22 cellular contexts compared by ENCODE assay signal in the genomic region with DNA sequence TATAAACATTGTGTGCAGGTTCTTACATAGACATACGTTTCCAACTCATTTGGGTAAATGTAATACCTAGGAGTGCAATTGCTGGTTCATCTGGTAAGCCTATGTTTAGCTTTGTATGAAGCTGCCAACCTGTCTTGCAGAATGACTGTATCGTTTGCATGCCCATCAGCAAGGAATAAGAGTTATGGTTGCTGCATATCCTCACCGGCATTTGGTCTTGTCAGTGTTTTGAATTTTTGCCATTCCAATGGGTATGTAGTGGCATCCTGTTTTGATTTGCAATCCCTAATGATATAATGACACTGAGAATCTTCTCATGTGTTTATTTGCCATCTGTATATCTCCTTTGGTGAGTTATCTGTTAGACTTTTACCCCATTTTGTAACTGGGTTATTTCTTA. TPM values are rescaled to one million over a fixed set of nuclear protein-coding genes. Genes with fewer than 3 reads are reported as not detected.
A peak's percentile ranks its signal among the peaks of the same experiment; 100 is the strongest.
DNase-seq lines count a peak whose midpoint lies in the region; ATAC-seq and TF ChIP-seq lines count a peak whose summit lies in the region.
"Had no signal": no experiment of that assay in that cellular context is flagged by ENCODE, and none has a peak within 500 bp of the region (broad histone marks: within the 10 kb centered on the region; RNA-seq: fewer than 3 reads in every experiment).

No MANE protein-coding gene starts in this region.

- no peak overlapping the region for H3K4me3 ChIP-seq in AG04449 (ENCODE audit: low read depth, low read length)
- H3K4me3 ChIP-seq in brain microvascular endothelial cell (ENCODE audit: low read depth, low read length) = no peak overlapping the region
- H3K4me3 ChIP-seq in GM23338 = no peak overlapping the region
- H3K4me3 ChIP-seq: heart right ventricle, K562, mucosa of descending colon, ovary had no signal

- CTCF ChIA-PET in AG04449 (lab: Yijun Ruan, JAX) = interaction anchor here (1.1 to 1.9 kb wide), 2 partner anchors 9 to 17 kb away, joined by 3 to 4 read pairs; no protein-coding TSS in a partner anchor

- H2AFZ ChIP-seq in GM23338 = no peak overlapping the region

- peaks cover 7% of the 10 kb centered on the region; the same call in 1 of the 2 replicates for H4K20me1 ChIP-seq in GM23338 (replicated peaks; ENCODE audit: insufficient read depth)

- no peak overlapping the region for H3K27ac Mint-ChIP-seq in GM23338
- H3K27ac Mint-ChIP-seq: activated naive CD8-positive, alpha-beta T cell; stimulated activated memory B cell treated with anti-CD40 and anti-IgM and Interleukin-4, amounts not matched to agents 10 μg/mL and 1 μg/mL and 100 μg/mL, for 72 hours; type B pancreatic cell had no signal

- H3K27ac ChIP-seq in brain microvascular endothelial cell = no peak overlapping the region
- no peak overlapping the region for H3K27ac ChIP-seq in substantia nigra (ENCODE audit: low read depth, low read length, poor library complexity, severe bottlenecking)
- no peak overlapping the region for H3K27ac ChIP-seq in GM23338 (ENCODE audit: low read depth)
- H3K27ac ChIP-seq: heart right ventricle, ovary had no signal

- POLR2A ChIA-PET in AG04449 (lab: Yijun Ruan, JAX) = no interaction called here

- in situ Hi-C loops in brain microvascular endothelial cell (cut with HindIII; ENCODE audit: low pct_ligation_motif_present, low sequenced_read_pairs) = no loop called here

- peaks cover 18% of the 10 kb centered on the region for H3K79me2 ChIP-seq in GM23338 (replicated peaks; ENCODE audit: insufficient read depth)

- no peaks in the 10 kb centered on the region for H3F3A ChIP-seq in GM23338 (replicated peaks; ENCODE audit: low read depth)

- no peaks in the 10 kb centered on the region for H3K36me3 ChIP-seq in brain microvascular endothelial cell (replicated peaks)
- peaks cover 14% of the 10 kb centered on the region; the same call in 1 of the 2 replicates for H3K36me3 ChIP-seq in GM23338 (ENCODE audit: insufficient read depth)
- H3K36me3 ChIP-seq: heart right ventricle, ovary had no signal

- no peak overlapping the region for H3K4me2 ChIP-seq in GM23338

- no peaks in the 10 kb centered on the region for H3K4me1 Mint-ChIP-seq in GM23338
- H3K4me1 Mint-ChIP-seq: stimulated activated memory B cell treated with anti-CD40 and anti-IgM and Interleukin-4, amounts not matched to agents 10 μg/mL and 1 μg/mL and 100 μg/mL, for 72 hours had no signal

- H3K27me3 ChIP-seq in brain microvascular endothelial cell (replicated peaks) = no peaks in the 10 kb centered on the region
- no peaks in the 10 kb centered on the region for H3K27me3 ChIP-seq in GM23338 (ENCODE audit: insufficient read depth)
- H3K27me3 ChIP-seq: heart right ventricle, ovary had no signal

- no peak for ATAC-seq in GM23338
- ATAC-seq: heart right ventricle; K562; mucosa of descending colon; stimulated activated memory B cell treated with anti-CD40 and anti-IgM and Interleukin-4, amounts not matched to agents 10 μg/mL and 1 μg/mL and 100 μg/mL, for 72 hours had no signal

- peaks cover 39% of the 10 kb centered on the region for H3K36me3 Mint-ChIP-seq in GM23338 (ENCODE audit: low read depth)

- no peaks in the 10 kb centered on the region for H3K4me1 ChIP-seq in GM23338 (ENCODE audit: insufficient read depth)
- H3K4me1 ChIP-seq: heart right ventricle had no signal

- H3K27me3 Mint-ChIP-seq in GM23338 (ENCODE audit: insufficient read depth, low read depth, poor library complexity) = no peaks in the 10 kb centered on the region
- H3K27me3 Mint-ChIP-seq: stimulated activated memory B cell treated with anti-CD40 and anti-IgM and Interleukin-4, amounts not matched to agents 10 μg/mL and 1 μg/mL and 100 μg/mL, for 72 hours; type B pancreatic cell had no signal

- H3K4me3 Mint-ChIP-seq in GM23338 = no peak overlapping the region
- H3K4me3 Mint-ChIP-seq: activated naive CD8-positive, alpha-beta T cell; stimulated activated memory B cell treated with anti-CD40 and anti-IgM and Interleukin-4, amounts not matched to agents 10 μg/mL and 1 μg/mL and 100 μg/mL, for 72 hours; type B pancreatic cell had no signal

- TF ChIP-seq CTCF in AG04449 (IDR thresholded peaks at IDR 0.05; ENCODE audit: insufficient read depth, low read length, missing control alignments) (no peak), brain microvascular endothelial cell (IDR thresholded peaks at IDR 0.05; ENCODE audit: low read depth, low read length, missing control alignments) (no peak), GM23338 (conservative IDR thresholded peaks at IDR 0.05; ENCODE audit: low read depth in 2 of 2) (no peak)

- H3K9me3 Mint-ChIP-seq in GM23338 = no peaks in the 10 kb centered on the region
- H3K9me3 Mint-ChIP-seq: stimulated activated memory B cell treated with anti-CD40 and anti-IgM and Interleukin-4, amounts not matched to agents 10 μg/mL and 1 μg/mL and 100 μg/mL, for 72 hours; type B pancreatic cell had no signal

- DNase-seq in AG04449 (ENCODE audit: low read depth, low spot score) (peak; percentile 52), HT1080 (ENCODE audit: low read depth) (peak; percentile 54), brain microvascular endothelial cell (peak; percentile 42), iris pigment epithelial cell (ENCODE audit: low read depth) (peak; percentile 79), NK-92 (lab: John Stamatoyannopoulos, UW; ENCODE audit: unreplicated experiment) (no peak), substantia nigra (lab: John Stamatoyannopoulos, UW) (no peak), medulla oblongata (ENCODE audit: extremely low spot score) (no peak), GM23338 (ENCODE audit: low spot score) (no peak)
- DNase-seq: activated CD4-positive, alpha-beta T cell treated with anti-CD3 and anti-CD28 coated beads, Interleukin-2, amount 50 U/mL, for 1 hour; activated T-cell treated with anti-CD3 and anti-CD28 coated beads, Interleukin-2, amount 50 U/mL, for 1 hour; Calu3; central memory CD4-positive, alpha-beta T cell; heart right ventricle; mucosa of descending colon; NCI-H1694; NCI-H446 treated with DMSO at 0.1 percent for 48 hours; ovary; small intestine had no signal

- H3K9me2 ChIP-seq in GM23338 (ENCODE audit: insufficient read depth) = no peaks in the 10 kb centered on the region

TF ChIP-seq in GM23338, 12 proteins besides CTCF, POLR2A, EP300 and RAD21 (continues in another document):
- TF ChIP-seq STAT1 (IDR thresholded peaks at IDR 0.05; ENCODE audit: unreplicated experiment) = no peak
- no peak for TF ChIP-seq NANOG (IDR thresholded peaks at IDR 0.05; ENCODE audit: borderline replicate concordance)

RNA-seq across cellular contexts. Expression of gene CCDC150, which starts 20.7 kb away (rescaled TPM):
- total RNA-seq in HT1080 (2014; rRNA removed; shearing (Covaris generic)) = 7.5 and 8.4 TPM in 2 replicates
- polyA plus RNA-seq in HT1080 (2015; cell fraction: cytosol; rRNA removed) = 2.3 and 8.2 TPM in 2 replicates
- polyA plus RNA-seq in HT1080 (2015; cell fraction: nucleus; rRNA removed) = 36.7 and 40.5 TPM in 2 replicates
- total RNA-seq in GM23338 (2014; rRNA removed; shearing (Covaris generic)) = 30.2 and 56.3 TPM in 2 replicates
- 44.2 and 68.3 TPM in 2 replicates for polyA plus RNA-seq in GM23338 (2016; fragmentation: Nextera tagmentation; extraction: Ambion mirVana)

Comparison
In these comparisons a context has a peak if more than half of its experiments do, and no peak if none do; other contexts are left out.
1. DNase-seq: peak in AG04449 (single experiment), HT1080 (single experiment), brain microvascular endothelial cell (single experiment) and iris pigment epithelial cell (single experiment); none in NK-92 (single experiment), substantia nigra (0 of 49), medulla oblongata (single experiment) and GM23338 (single experiment).